20 cellular contexts compared by ENCODE assay signal in the genomic region with DNA sequence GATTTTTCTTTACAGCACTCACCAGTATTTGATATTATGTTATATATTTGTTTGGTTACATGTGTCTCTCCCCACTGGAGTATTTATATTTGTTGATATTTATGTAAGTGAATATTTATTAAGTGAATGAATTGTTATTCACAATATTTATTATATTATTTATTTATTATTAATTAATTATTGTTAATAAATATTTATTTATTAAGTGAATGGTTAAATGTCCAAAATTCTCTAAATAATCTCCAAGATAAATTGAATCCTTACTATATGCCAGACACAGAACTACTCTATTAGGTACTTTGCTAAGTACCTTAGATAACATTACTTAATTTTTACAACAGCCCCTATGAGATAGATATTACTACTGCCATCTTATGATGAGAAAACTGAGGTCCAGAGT.
"Had no signal": no experiment of that assay in that cellular context is flagged by ENCODE, and none has a peak within 500 bp of the region (broad histone marks: within the 10 kb centered on the region; RNA-seq: fewer than 3 reads in every experiment).

No MANE protein-coding gene starts in this region.

- FAIRE-seq: HepG2 had no signal

- H3K4me2 ChIP-seq: KMS-11, SK-N-SH had no signal

- H3K9me3 ChIP-seq: SK-N-SH had no signal

- H3K9ac ChIP-seq: KMS-11, SK-N-SH had no signal

- H3K27ac ChIP-seq: KMS-11, RWPE1 had no signal

- DNase-seq: IMR-90, Kasumi-1, MV-4-11, NCI-H1048, NCI-H1105, NCI-H1417, NCI-H1436 treated with DMSO at 0.1 percent for 48 hours, NCI-H1694, NCI-H187 treated with DMSO at 0.1 percent for 48 hours, NCI-H2029 treated with DMSO at 0.1 percent for 48 hours, NCI-H2227 treated with DMSO at 0.1 percent for 48 hours, NCI-H524, NCI-H69, NCI-H774, SHP77, SK-N-SH, SW 1271 had no signal

- H3K9me2 ChIP-seq: SK-N-SH had no signal
